20 cellular contexts compared by ENCODE assay signal in genomic region chr1:155919801-155920200, GRCh38. TPM values are rescaled to one million over a fixed set of nuclear protein-coding genes. Genes with fewer than 3 reads are reported as not detected.
DNase-seq lines count a peak whose midpoint lies in the region; ATAC-seq, FAIRE-seq and TF ChIP-seq lines count a peak whose summit lies in the region.
"Had no signal": no experiment of that assay in that cellular context is flagged by ENCODE, and none has a peak within 500 bp of the region (broad histone marks: within the 10 kb centered on the region; RNA-seq: fewer than 3 reads in every experiment).

No MANE protein-coding gene starts in this region.

- peaks cover 91 to 100% (median 100%) of the 10 kb centered on the region in 4 donors for H3K36me3 ChIP-seq in stomach
- H3K36me3 ChIP-seq in small intestine (ENCODE audit: control insufficient read depth in 2 of 2, insufficient read depth in 2 of 2, low read length in 2 of 2): peaks cover 23 to 33% of the 10 kb centered on the region in 2 donors

- H3K9me3 ChIP-seq in stomach (no peaks in the 10 kb centered on the region), small intestine (ENCODE audit: control insufficient read depth, low read depth) (no peaks in the 10 kb centered on the region)
- H3K9me3 ChIP-seq: A549, Caco-2 had no signal

- no peaks in the 10 kb centered on the region for H3K9me3 Mint-ChIP-seq in activated T-cell treated with anti-CD3 and anti-CD28 coated beads, Interleukin-2, amount 50 U/mL, for 24 hours
- no peaks in the 10 kb centered on the region for H3K9me3 Mint-ChIP-seq in activated T-cell treated with anti-CD3 and anti-CD28 coated beads, Interleukin-2, amount 50 U/mL, for 4 hours
- H3K9me3 Mint-ChIP-seq: CD4-positive, alpha-beta T cell; HFFc6 had no signal

- no peak overlapping the region for H3K4me3 Mint-ChIP-seq in activated T-cell treated with anti-CD3 and anti-CD28 coated beads, Interleukin-2, amount 50 U/mL, for 24 hours
- H3K4me3 Mint-ChIP-seq in activated T-cell treated with anti-CD3 and anti-CD28 coated beads, Interleukin-2, amount 50 U/mL, for 4 hours: no peak overlapping the region
- H3K4me3 Mint-ChIP-seq: CD4-positive, alpha-beta T cell; HFFc6 had no signal

- TF ChIP-seq CTCF in stomach (IDR thresholded peaks at IDR 0.05): no peak

- no peak for FAIRE-seq in small intestine (lab: Jason Lieb, UNC)
- FAIRE-seq: A549, D721Med, G401.6 had no signal

- TF ChIP-seq EP300 in stomach (IDR thresholded peaks at IDR 0.05): no peak

- H3K27ac Mint-ChIP-seq in activated T-cell treated with anti-CD3 and anti-CD28 coated beads, Interleukin-2, amount 50 U/mL, for 24 hours: peak overlapping the region; percentile 37
- H3K27ac Mint-ChIP-seq: CD4-positive, alpha-beta T cell; HFFc6 had no signal

- peaks cover 98% of the 10 kb centered on the region for H3K36me3 Mint-ChIP-seq in activated T-cell treated with anti-CD3 and anti-CD28 coated beads, Interleukin-2, amount 50 U/mL, for 24 hours (ENCODE audit: low read depth)
- H3K36me3 Mint-ChIP-seq in activated T-cell treated with anti-CD3 and anti-CD28 coated beads, Interleukin-2, amount 50 U/mL, for 4 hours (ENCODE audit: insufficient read depth): peaks cover 44% of the 10 kb centered on the region

- no peak overlapping the region for H3K4me3 ChIP-seq in stomach
- H3K4me3 ChIP-seq in small intestine (ENCODE audit: low read depth in 1 of 2, low read length in 2 of 2): no peak overlapping the region
- H3K4me3 ChIP-seq: A549 had no signal

- H3K27ac ChIP-seq in stomach (peak overlapping the region; percentile 5 to 62 (median 46)), small intestine (ENCODE audit: low read depth in 1 of 2, low read length in 1 of 2) (no peak overlapping the region)
- H3K27ac ChIP-seq: 22Rv1, A549, C4-2B, HL-60 had no signal

- H3K27me3 ChIP-seq in stomach (no peaks in the 10 kb centered on the region), small intestine (ENCODE audit: control insufficient read depth in 2 of 2, insufficient read depth in 2 of 2, low read length in 2 of 2) (no peaks in the 10 kb centered on the region)

- H3K4me1 ChIP-seq in stomach: peaks cover 0 to 49% (median 33%) of the 10 kb centered on the region in 4 donors
- no peaks in the 10 kb centered on the region for H3K4me1 ChIP-seq in small intestine (ENCODE audit: control insufficient read depth in 2 of 2, insufficient read depth in 1 of 2, low read depth in 1 of 2, low read length in 1 of 2)
- H3K4me1 ChIP-seq: A549, Caco-2 had no signal

- no peak for ATAC-seq in activated T-cell treated with anti-CD3 and anti-CD28 coated beads, Interleukin-2, amount 50 U/mL, for 4 hours
- ATAC-seq: A549, HCT116 had no signal

- intact Hi-C loops in stomach (cut with DNase I; ENCODE audit: low total_unique reads): no loop called here

- WGBS in stomach, 5 donors: 96 to 100% (median 100%) methylated on average over 2 of the region's 2 CpGs
- WGBS in small intestine, 3 donors: 97 to 100% (median 100%) methylated on average over 2 of the region's 2 CpGs

- H3K27me3 Mint-ChIP-seq in activated T-cell treated with anti-CD3 and anti-CD28 coated beads, Interleukin-2, amount 50 U/mL, for 24 hours: no peaks in the 10 kb centered on the region
- H3K27me3 Mint-ChIP-seq in activated T-cell treated with anti-CD3 and anti-CD28 coated beads, Interleukin-2, amount 50 U/mL, for 4 hours (ENCODE audit: low read depth): no peaks in the 10 kb centered on the region
- H3K27me3 Mint-ChIP-seq: CD4-positive, alpha-beta T cell had no signal

- no peak for TF ChIP-seq POLR2A in stomach (IDR thresholded peaks at IDR 0.05)

- peaks cover 4% of the 10 kb centered on the region for H3K4me1 Mint-ChIP-seq in activated T-cell treated with anti-CD3 and anti-CD28 coated beads, Interleukin-2, amount 50 U/mL, for 24 hours (ENCODE audit: low read depth)
- H3K4me1 Mint-ChIP-seq in activated T-cell treated with anti-CD3 and anti-CD28 coated beads, Interleukin-2, amount 50 U/mL, for 4 hours (ENCODE audit: low read depth): peaks cover 4% of the 10 kb centered on the region

- DNase-seq in activated T-cell treated with anti-CD3 and anti-CD28 coated beads, Interleukin-2, amount 50 U/mL, for 24 hours: no peak
- no peak for DNase-seq in activated T-cell treated with anti-CD3 and anti-CD28 coated beads, Interleukin-2, amount 50 U/mL, for 4 hours
- DNase-seq in stomach: no peak
- DNase-seq in small intestine: no peak
- DNase-seq: AML-193; Caco-2; CD4-positive, alpha-beta T cell; GOT3; H7; HFFc6; IMR-90; KBM-7 had no signal

RNA-seq across cellular contexts. Expression of gene RIT1, which starts 8.7 kb away (rescaled TPM):
- total RNA-seq in activated T-cell treated with anti-CD3 and anti-CD28 coated beads, Interleukin-2, amount 50 U/mL, for 4 hours: 10 to 100 TPM; 15.6 to 25.0 (median 17.9) TPM
- 100 to 1,000 TPM in 1 of 5 donors, 10 to 100 TPM in 3, not detected in 1; 23.9 to 108 (median 48.2) TPM for total RNA-seq in stomach
- polyA plus RNA-seq in stomach (10 to 100 TPM; 13.1 to 14.1 (median 13.8) TPM), small intestine (10 to 100 TPM in 1 of 3 donors, 1 to 10 TPM in 2; 9.7 to 13.4 (median 9.9) TPM)

RNA-seq across cellular contexts. Expression of gene KHDC4, which starts 14.4 kb away (rescaled TPM):
- 10 to 100 TPM; 32.2 to 38.3 (median 37.9) TPM for total RNA-seq in activated T-cell treated with anti-CD3 and anti-CD28 coated beads, Interleukin-2, amount 50 U/mL, for 4 hours
- 100 to 1,000 TPM in 2 of 5 donors, 10 to 100 TPM in 3; 49.2 to 126 (median 78.4) TPM for total RNA-seq in stomach
- polyA plus RNA-seq in stomach (10 to 100 TPM in 1 of 3 donors, 1 to 10 TPM in 2; 4.9 to 26.1 (median 9.3) TPM), small intestine (10 to 100 TPM in 2 of 3 donors, 1 to 10 TPM in 1; 7.3 to 29.5 (median 15.0) TPM)

RNA-seq across cellular contexts. Expression of gene RXFP4, which starts 21.6 kb away (rescaled TPM):
- not detected for total RNA-seq in activated T-cell treated with anti-CD3 and anti-CD28 coated beads, Interleukin-2, amount 50 U/mL, for 4 hours
- total RNA-seq in stomach: 10 to 100 TPM in 1 of 5 donors, not detected in 4; 50.4 TPM
- not detected for polyA plus RNA-seq in stomach
- polyA plus RNA-seq in small intestine: 1 to 10 TPM in 1 of 3 donors, under 1 TPM in 1, not detected in 1; 0.82 to 1.3 TPM
- total RNA-seq: Caco-2; CD4-positive, alpha-beta T cell; H7; HFFc6; IMR-90 had no signal
- polyA plus RNA-seq: BJ, IMR-90 had no signal

RNA-seq across cellular contexts. Expression of gene ARHGEF2, which starts 58.5 kb away (rescaled TPM):
- total RNA-seq in activated T-cell treated with anti-CD3 and anti-CD28 coated beads, Interleukin-2, amount 50 U/mL, for 4 hours: 100 to 1,000 TPM; 144 to 174 (median 149) TPM
- 100 to 1,000 TPM in 3 of 5 donors, 10 to 100 TPM in 2; 34.8 to 376 (median 180) TPM for total RNA-seq in stomach
- polyA plus RNA-seq in stomach (10 to 100 TPM; 20.4 to 27.6 (median 24.7) TPM), small intestine (10 to 100 TPM; 14.6 to 41.4 (median 35.1) TPM)

Comparison
In these comparisons a context has a peak if more than half of its experiments do, and no peak if none do; other contexts are left out.
1. H3K27ac ChIP-seq: peak in stomach (5 of 5); none in small intestine (0 of 2).